ENCODE assay signal across 20 cellular contexts in genomic region chr1:168507271-168507670, GRCh38. TPM values are rescaled to one million over a fixed set of nuclear protein-coding genes. Genes with fewer than 3 reads are reported as not detected.
DNase-seq lines count a peak whose midpoint lies in the region; ATAC-seq and TF ChIP-seq lines count a peak whose summit lies in the region.
"Had no signal": no experiment of that assay in that cellular context is flagged by ENCODE, and none has a peak within 500 bp of the region (broad histone marks: within the 10 kb centered on the region; RNA-seq: fewer than 3 reads in every experiment).

No MANE protein-coding gene starts in this region.

- H3K36me3 ChIP-seq in body of pancreas (replicated peaks in 1 of 2; ENCODE audit: insufficient read depth in 1 of 2, low read depth in 2 of 2): no peaks in the 10 kb centered on the region
- H3K36me3 ChIP-seq: HAP-1 had no signal

- peaks cover 15% of the 10 kb centered on the region for H3K4me1 ChIP-seq in body of pancreas
- H3K4me1 ChIP-seq: HAP-1 had no signal

- no peaks in the 10 kb centered on the region for H3K9me3 ChIP-seq in body of pancreas
- H3K9me3 ChIP-seq: HAP-1 had no signal

- H3K27me3 ChIP-seq in body of pancreas: no peaks in the 10 kb centered on the region

- H3K9me3 Mint-ChIP-seq in stimulated activated naive CD8-positive, alpha-beta T cell treated with anti-CD3 and anti-CD28 coated beads, Interleukin-15, Interleukin-2, amounts not matched to agents 100 ng/mL and 50 ng/mL, for 24 hours: no peaks in the 10 kb centered on the region

- DNase-seq in stimulated activated naive CD8-positive, alpha-beta T cell treated with anti-CD3 and anti-CD28 coated beads, Interleukin-15, Interleukin-2, amounts not matched to agents 100 U/mL and 50 U/mL, for 24 hours: no peak
- peak; percentile 22 to 60 (median 46) for DNase-seq in body of pancreas
- peak; percentile 60 for DNase-seq in fibroblast of the aortic adventitia (ENCODE audit: low read depth)
- no peak for DNase-seq in GOT3 (lab: John Stamatoyannopoulos, UW)
- no peak for DNase-seq in HCEC 1CT
- DNase-seq: ACHN, AML-193, COR-L47, NCI-H1417, NCI-H1930, NCI-H2171, NCI-H748 treated with DMSO at 0.1 percent for 48 hours, PC-9 had no signal

- H3K27ac Mint-ChIP-seq in stimulated activated naive CD8-positive, alpha-beta T cell treated with anti-CD3 and anti-CD28 coated beads, Interleukin-15, Interleukin-2, amounts not matched to agents 100 ng/mL and 50 ng/mL, for 24 hours: peak overlapping the region; percentile 78

- WGBS in body of pancreas, 2 donors: 19 to 26% methylated on average over 2 of the region's 2 CpGs

- H3K27me3 Mint-ChIP-seq in stimulated activated naive CD8-positive, alpha-beta T cell treated with anti-CD3 and anti-CD28 coated beads, Interleukin-15, Interleukin-2, amounts not matched to agents 100 ng/mL and 50 ng/mL, for 24 hours: no peaks in the 10 kb centered on the region

- H3K4me3 ChIP-seq in body of pancreas (no peak overlapping the region), fibroblast of the aortic adventitia (ENCODE audit: low read depth, low read length) (no peak overlapping the region)
- H3K4me3 ChIP-seq: HAP-1, PC-9 had no signal

- H3K27ac ChIP-seq in body of pancreas: peak overlapping the region in 2 of 4 donors; percentile 15 to 29
- H3K27ac ChIP-seq: PC-9 had no signal

- intact Hi-C loops in body of pancreas (cut with DNase I): no loop called here

- H3K4me3 Mint-ChIP-seq in stimulated activated naive CD8-positive, alpha-beta T cell treated with anti-CD3 and anti-CD28 coated beads, Interleukin-15, Interleukin-2, amounts not matched to agents 100 ng/mL and 50 ng/mL, for 24 hours: no peak overlapping the region

- TF ChIP-seq CTCF in body of pancreas (IDR thresholded peaks at IDR 0.05) (no peak), fibroblast of the aortic adventitia (IDR thresholded peaks at IDR 0.05; ENCODE audit: insufficient read depth, low read length) (no peak)

- no peak for TF ChIP-seq POLR2A in body of pancreas (IDR thresholded peaks at IDR 0.05)

- ATAC-seq in stimulated activated naive CD8-positive, alpha-beta T cell treated with anti-CD3 and anti-CD28 coated beads, Interleukin-15, Interleukin-2, amounts not matched to agents 100 U/mL and 50 U/mL, for 24 hours: no peak
- peak; percentile 63 for ATAC-seq in body of pancreas
- no peak for ATAC-seq in HG03175 (IDR thresholded peaks at IDR 0.05; ENCODE audit: unreplicated experiment)
- no peak for ATAC-seq in GM18867 (IDR thresholded peaks at IDR 0.05; ENCODE audit: unreplicated experiment)

- peaks cover 93% of the 10 kb centered on the region for H3K4me1 Mint-ChIP-seq in stimulated activated naive CD8-positive, alpha-beta T cell treated with anti-CD3 and anti-CD28 coated beads, Interleukin-15, Interleukin-2, amounts not matched to agents 100 ng/mL and 50 ng/mL, for 24 hours (ENCODE audit: low read depth)

- H3K36me3 Mint-ChIP-seq in stimulated activated naive CD8-positive, alpha-beta T cell treated with anti-CD3 and anti-CD28 coated beads, Interleukin-15, Interleukin-2, amounts not matched to agents 100 ng/mL and 50 ng/mL, for 24 hours (ENCODE audit: low read depth): peaks cover 4% of the 10 kb centered on the region

RNA-seq across cellular contexts. Expression of gene XCL2, which starts 36.5 kb away (rescaled TPM):
- total RNA-seq in body of pancreas (not detected), fibroblast of the aortic adventitia (ENCODE audit: low replicate concordance) (not detected in 2 replicates)
- total RNA-seq: HT1080, LHCN-M2, NCI-H460, PC-9 had no signal

Comparison
In these comparisons a context has a peak if more than half of its experiments do, and no peak if none do; other contexts are left out.
1. DNase-seq: peak in body of pancreas (4 of 4) and fibroblast of the aortic adventitia (single experiment); none in stimulated activated naive CD8-positive, alpha-beta T cell treated with anti-CD3 and anti-CD28 coated beads, Interleukin-15, Interleukin-2, amounts not matched to agents 100 U/mL and 50 U/mL, for 24 hours (single experiment), GOT3 (single experiment) and HCEC 1CT (single experiment).